Comparison of ENCODE assay signal across 1 cellular context in genomic region chrX:2584659-2585470, GRCh38.
TF ChIP-seq lines count a peak whose summit lies in the region.

No MANE protein-coding gene starts in this region.

TF ChIP-seq in HepG2, 621 proteins besides CTCF, POLR2A, EP300 and RAD21 (continued from another document):
- TF ChIP-seq ZNF142 (CRISPR knock-in tag; IDR thresholded peaks at IDR 0.05) (no peak), NFYC (CRISPR knock-in tag; IDR thresholded peaks at IDR 0.05) (no peak), KLF12 (CRISPR knock-in tag; IDR thresholded peaks at IDR 0.05; ENCODE audit: borderline replicate concordance) (no peak), ZSCAN22 (CRISPR knock-in tag; IDR thresholded peaks at IDR 0.05) (no peak), HMG20B (CRISPR knock-in tag; conservative IDR thresholded peaks at IDR 0.05) (no peak), BRCA1 (CRISPR knock-in tag; IDR thresholded peaks at IDR 0.05) (no peak), HOXA7 (CRISPR knock-in tag; IDR thresholded peaks at IDR 0.05) (no peak), PPARG (CRISPR knock-in tag; conservative IDR thresholded peaks at IDR 0.05) (no peak), SRSF9 (IDR thresholded peaks at IDR 0.05; ENCODE audit: borderline replicate concordance, insufficient read depth, low read depth, low read length, poor library complexity, severe bottlenecking) (no peak), ZNF557 (CRISPR knock-in tag; IDR thresholded peaks at IDR 0.05) (no peak)
